In the genomic region with DNA sequence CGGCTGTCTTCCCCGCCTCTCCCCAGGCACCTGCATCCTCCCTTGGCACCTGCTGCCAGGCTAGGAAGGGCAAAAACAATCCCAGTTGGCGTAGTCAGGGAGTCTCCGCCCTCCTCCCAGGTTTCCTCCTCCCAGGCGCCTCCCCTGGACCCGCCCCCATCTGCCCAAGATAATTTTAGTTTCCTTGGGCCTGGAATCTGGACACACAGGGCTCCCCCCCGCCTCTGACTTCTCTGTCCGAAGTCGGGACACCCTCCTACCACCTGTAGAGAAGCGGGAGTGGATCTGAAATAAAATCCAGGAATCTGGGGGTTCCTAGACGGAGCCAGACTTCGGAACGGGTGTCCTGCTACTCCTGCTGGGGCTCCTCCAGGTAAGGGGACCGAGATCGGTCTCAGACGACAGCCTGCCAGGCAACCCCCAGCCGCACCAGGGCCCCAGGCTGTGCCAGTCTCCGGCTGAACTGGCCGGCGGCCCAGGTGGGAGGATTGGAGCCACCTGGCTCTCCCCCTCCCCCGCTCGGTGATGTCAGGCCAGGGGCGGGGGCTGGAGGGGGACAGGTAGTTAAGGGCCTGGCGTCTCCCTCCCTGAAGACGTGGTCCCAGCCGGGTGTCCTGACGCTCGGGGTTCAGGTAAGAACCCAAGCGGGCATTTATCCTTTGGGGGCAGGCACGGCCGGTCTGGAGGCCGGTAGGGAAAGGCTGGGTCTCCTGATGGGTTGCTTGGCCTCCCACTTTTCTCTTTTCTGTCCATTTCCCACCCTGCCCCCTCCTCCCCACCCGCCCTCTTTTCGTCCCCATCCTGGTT, we compare ENCODE assay signal across 8 cellular contexts. TPM values are rescaled to one million over a fixed set of nuclear protein-coding genes. Genes with fewer than 3 reads are reported as not detected.
DNase-seq lines count a peak whose midpoint lies in the region; ATAC-seq, FAIRE-seq and TF ChIP-seq lines count a peak whose summit lies in the region.

A gene (plus strand): TSS at position 178 of the 807 bp plus-strand sequence. CDS start 4,364 bp downstream, outside the sequence.

- H3K9me1 ChIP-seq in endothelial cell of umbilical vein (replicated peaks; ENCODE audit: control insufficient read depth, extremely low read depth, insufficient read depth, low read length) = no peaks in the 10 kb centered on the region

- peaks cover under 1 to 11% (median 5%) of the 10 kb centered on the region in 3 experiments; a peak in 6 of 7 replicates for H3K36me3 Mint-ChIP-seq in H9 (ENCODE audit: insufficient read depth in 1 of 3, low read depth in 3 of 3)
- peaks cover 0 to 2% (median 0%) of the 10 kb centered on the region in 3 donors for H3K36me3 Mint-ChIP-seq in naive thymus-derived CD8-positive, alpha-beta T cell

- no peak within 1 kb of the TSS for H2BK20ac ChIP-seq in H9 (ENCODE audit: low read depth, low read length, poor library complexity, severe bottlenecking)

- H4K8ac ChIP-seq in H9 (replicated peaks; ENCODE audit: insufficient read length, low read depth, low read length) = no peak within 1 kb of the TSS

- H3K18ac ChIP-seq in H9 (ENCODE audit: insufficient read length, low read depth, low read length) = peak within 1 kb of the TSS; percentile 69

- H3K9me3 Mint-ChIP-seq in H9 = no peaks in the 10 kb centered on the region
- no peaks in the 10 kb centered on the region for H3K9me3 Mint-ChIP-seq in naive thymus-derived CD8-positive, alpha-beta T cell

- no peak within 1 kb of the TSS for H2BK12ac ChIP-seq in H9 (ENCODE audit: insufficient read length, low read depth, low read length)

- no CpG with 5 or more reads among the region's 34 CpGs for WGBS in H9 (ENCODE audit: extremely low coverage, insufficient read length, low lambda C conversion rate)

- no TSS peak for BruUV-seq in endothelial cell of umbilical vein (replicated peaks; lab: Mats Ljungman, UMichigan)

- H2BK120ac ChIP-seq in H9 (ENCODE audit: low read depth, low read length, poor library complexity, severe bottlenecking) = no peak within 1 kb of the TSS

- H3K56ac ChIP-seq in H9 (ENCODE audit: insufficient read length, low read depth, low read length) = no peak within 1 kb of the TSS

- CTCF ChIA-PET in endothelial cell of umbilical vein (lab: Charles Lee) = no interaction called here

- H3K79me1 ChIP-seq in H9 (ENCODE audit: insufficient read depth, low read depth, low read length, poor library complexity, severe bottlenecking) = no peaks in the 10 kb centered on the region

- no peak within 1 kb of the TSS for H4K91ac ChIP-seq in H9 (ENCODE audit: insufficient read length, low read depth, low read length)

- no peaks in the 10 kb centered on the region for H3K36me3 ChIP-seq in endothelial cell of umbilical vein (ENCODE audit: control insufficient read depth in 2 of 2, extremely low read depth in 1 of 2, insufficient read depth in 2 of 2, low read length in 2 of 2)

- ATAC-seq in naive thymus-derived CD8-positive, alpha-beta T cell = peak in 1 of 2 donors; percentile 23
- ATAC-seq in activated CD4-positive, CD25-positive, alpha-beta regulatory T cell treated with anti-CD3 and anti-CD28 coated beads, Interleukin-2, amount 50 U/mL, for 24 hours = no peak
- ATAC-seq in HG02798 (IDR thresholded peaks at IDR 0.05; ENCODE audit: poor library complexity, unreplicated experiment) (no peak), HG02623 (IDR thresholded peaks at IDR 0.05; ENCODE audit: unreplicated experiment) (no peak)

- FAIRE-seq in endothelial cell of umbilical vein (lab: Jason Lieb, UNC) = no peak

- no peak within 1 kb of the TSS for H3K4me3 ChIP-seq in endothelial cell of umbilical vein (replicated peaks in 1 of 3; ENCODE audit: insufficient read depth in 1 of 3, low read depth in 1 of 3, low read length in 3 of 3)

- TF ChIP-seq CTCF in H9 (conservative IDR thresholded peaks at IDR 0.05) (no peak), endothelial cell of umbilical vein (IDR thresholded peaks at IDR 0.05; ENCODE audit: extremely low read depth in 1 of 2, insufficient read depth in 1 of 2, low read depth in 1 of 2, low read length in 2 of 2) (no peak)

- no peak within 1 kb of the TSS for H3K23ac ChIP-seq in H9 (ENCODE audit: insufficient read length, low read depth, low read length)

- H3K27me3 ChIP-seq in H9 (ENCODE audit: insufficient read depth, low read length) (no peaks in the 10 kb centered on the region), endothelial cell of umbilical vein (ENCODE audit: control insufficient read depth in 2 of 2, insufficient read depth in 2 of 2, low read length in 2 of 2) (peaks cover 18 to 23% of the 10 kb centered on the region in 2 experiments)

- DNase-seq in H9 (peak; percentile 86), NCI-H748 (lab: John Stamatoyannopoulos, UW; ENCODE audit: unreplicated experiment) (peak; percentile 89), endothelial cell of umbilical vein (ENCODE audit: low read depth, low spot score) (no peak)
- peak in 1 of 10 donors; percentile 61 for DNase-seq in naive thymus-derived CD8-positive, alpha-beta T cell
- DNase-seq in stimulated activated CD4-positive, alpha-beta T cell treated with anti-CD3 and anti-CD28 coated beads, Interleukin-15, amount 100 ng/mL, for 24 hours = no peak

- H3K23me2 ChIP-seq in H9 (ENCODE audit: insufficient read length, low read depth, low read length, poor library complexity, severe bottlenecking) = peaks cover 27% of the 10 kb centered on the region

- TF ChIP-seq POLR2A in endothelial cell of umbilical vein (IDR thresholded peaks at IDR 0.05; ENCODE audit: low read depth, low read length) = no peak

- H3K4me1 ChIP-seq in H9 (ENCODE audit: insufficient read depth, low read length) (peaks cover 3% of the 10 kb centered on the region; the same call in 1 of the 2 replicates), endothelial cell of umbilical vein (ENCODE audit: control insufficient read depth, extremely low read depth, insufficient read depth, low read length) (peaks cover 14% of the 10 kb centered on the region)

- H3T11ph ChIP-seq in H9 (ENCODE audit: low read length) = no peak within 1 kb of the TSS

- no peak within 1 kb of the TSS for H2AK5ac ChIP-seq in H9 (ENCODE audit: insufficient read length, low read length)

- POLR2A ChIA-PET in endothelial cell of umbilical vein (lab: Charles Lee) = no interaction called here
- POLR2A ChIA-PET in naive thymus-derived CD8-positive, alpha-beta T cell (lab: Charles Lee) = no interaction called here

- H3K9ac ChIP-seq in H9 (ENCODE audit: extremely low read depth, insufficient read length, low read length) (peak within 1 kb of the TSS; percentile 69), endothelial cell of umbilical vein (replicated peaks; ENCODE audit: extremely low read depth, insufficient read depth, low read length) (no peak within 1 kb of the TSS)

- H4K5ac ChIP-seq in H9 (ENCODE audit: insufficient read length, low read depth, low read length) = no peak within 1 kb of the TSS

- intact Hi-C loops in endothelial cell of umbilical vein (cut with micrococcal nuclease) = loop anchor here (1.0 kb wide), 1 partner anchor 44 kb away; no protein-coding TSS in a partner anchor

- dilution Hi-C loops in endothelial cell of umbilical vein (cut with MboI; ENCODE audit: extremely low pct_ligation_motif_present, low sequenced_read_pairs) = no loop called here

- peaks cover 3% of the 10 kb centered on the region; the same call in 1 of the 2 replicates for H3K27me3 Mint-ChIP-seq in H9 (ENCODE audit: low read depth)
- peaks cover 2 to 28% (median 10%) of the 10 kb centered on the region in 5 donors for H3K27me3 Mint-ChIP-seq in naive thymus-derived CD8-positive, alpha-beta T cell

- no peak within 1 kb of the TSS; the same call in 1 of the 2 replicates for H2BK15ac ChIP-seq in H9 (ENCODE audit: low read depth, low read length)

- peaks cover 31 to 38% of the 10 kb centered on the region in 2 experiments for H3K4me1 Mint-ChIP-seq in H9
- H3K4me1 Mint-ChIP-seq in naive thymus-derived CD8-positive, alpha-beta T cell = peaks cover 7 to 30% (median 19%) of the 10 kb centered on the region in 4 donors

- no peak within 1 kb of the TSS for H3K27ac ChIP-seq in H9 (ENCODE audit: insufficient read length, low read depth, low read length)
- H3K27ac ChIP-seq in endothelial cell of umbilical vein (ENCODE audit: insufficient read depth, low read depth, low read length) = no peak within 1 kb of the TSS

- H3K79me2 ChIP-seq in H9 (ENCODE audit: insufficient read depth, low read length) (peaks cover 2% of the 10 kb centered on the region; the same call in 1 of the 2 replicates), endothelial cell of umbilical vein (ENCODE audit: control insufficient read depth, insufficient read depth, low read length) (no peaks in the 10 kb centered on the region)

- H3K9me3 ChIP-seq in H9 (ENCODE audit: control insufficient read depth, low read depth, low read length) = no peaks in the 10 kb centered on the region
- no peaks in the 10 kb centered on the region for H3K9me3 ChIP-seq in endothelial cell of umbilical vein (replicated peaks; ENCODE audit: control insufficient read depth, insufficient read depth, low read length)

- H3K4me3 Mint-ChIP-seq in H9 = peak within 1 kb of the TSS; percentile 85 to 87
- peak within 1 kb of the TSS; percentile 63 to 95 (median 81) for H3K4me3 Mint-ChIP-seq in naive thymus-derived CD8-positive, alpha-beta T cell

- H2BK5ac ChIP-seq in H9 (ENCODE audit: insufficient read length, low read length) = peak within 1 kb of the TSS; percentile 20

- no peak within 1 kb of the TSS for H3K4ac ChIP-seq in H9 (ENCODE audit: low read depth, low read length)

- H3K4me2 ChIP-seq in H9 (ENCODE audit: insufficient read depth, insufficient read length, low read length) (peak within 1 kb of the TSS; percentile 73), endothelial cell of umbilical vein (ENCODE audit: insufficient read depth, low read length) (no peak within 1 kb of the TSS)

- H3K14ac ChIP-seq in H9 (ENCODE audit: insufficient read depth, low read length) = peak within 1 kb of the TSS; percentile 70

- peak within 1 kb of the TSS; percentile 89 to 99 (median 98); a peak in 6 of 7 replicates for H3K27ac Mint-ChIP-seq in H9
- H3K27ac Mint-ChIP-seq in naive thymus-derived CD8-positive, alpha-beta T cell = peak within 1 kb of the TSS in 7 of 10 donors; percentile 56 to 89 (median 76)

- H4K20me1 ChIP-seq in H9 (ENCODE audit: control insufficient read depth, insufficient read depth, insufficient read length) (no peaks in the 10 kb centered on the region), endothelial cell of umbilical vein (replicated peaks; ENCODE audit: control insufficient read depth, extremely low read depth, insufficient read depth, low read length) (no peaks in the 10 kb centered on the region)

- H2AFZ ChIP-seq in H9 (ENCODE audit: low read length) = no peak within 1 kb of the TSS
- peak within 1 kb of the TSS; percentile 66 for H2AFZ ChIP-seq in endothelial cell of umbilical vein (ENCODE audit: low read depth, low read length)

RNA-seq across cellular contexts. Expression of the gene that starts here (rescaled TPM):
- total RNA-seq in H9 (2021) (50.6 and 55.0 TPM in 2 replicates), endothelial cell of umbilical vein (not detected in 2 replicates)
- polyA plus RNA-seq in endothelial cell of umbilical vein = 0.04 and 0.06 TPM in 2 replicates
- 0.04 TPM in 1 of 2 replicates, not detected in the other for polyA plus RNA-seq in endothelial cell of umbilical vein (2011; cell fraction: cytosol; rRNA removed)
- 0.17 and 0.24 TPM in 2 replicates for polyA plus RNA-seq in endothelial cell of umbilical vein (2011; cell fraction: nucleus; rRNA removed)
- polyA plus RNA-seq in endothelial cell of umbilical vein (2012) = 0.15 and 0.35 TPM in 2 replicates
- polyA minus RNA-seq in endothelial cell of umbilical vein = 0.36 TPM in 1 of 2 replicates, not detected in the other
- polyA minus RNA-seq in endothelial cell of umbilical vein (2011; cell fraction: cytosol; rRNA and poly(A)+ RNA removed) = 2.7 TPM
- polyA minus RNA-seq in endothelial cell of umbilical vein (2011; cell fraction: nucleus; rRNA and poly(A)+ RNA removed) = not detected in 2 replicates
- not detected for total RNA-seq in naive thymus-derived CD8-positive, alpha-beta T cell
- not detected for polyA plus RNA-seq in naive thymus-derived CD8-positive, alpha-beta T cell

Comparison
In these comparisons a context has a peak if more than half of its experiments do, and no peak if none do; other contexts are left out.
1. RNA of the gene that starts here (total RNA-seq): 50.6 to 55.0 TPM in H9; not detected in endothelial cell of umbilical vein and not detected in naive thymus-derived CD8-positive, alpha-beta T cell; every median in the first group is over 10 times any median in the second.
2. DNase-seq: peak in H9 (single experiment) and NCI-H748 (single experiment); none in endothelial cell of umbilical vein (single experiment) and stimulated activated CD4-positive, alpha-beta T cell treated with anti-CD3 and anti-CD28 coated beads, Interleukin-15, amount 100 ng/mL, for 24 hours (single experiment).